In the genomic region with DNA sequence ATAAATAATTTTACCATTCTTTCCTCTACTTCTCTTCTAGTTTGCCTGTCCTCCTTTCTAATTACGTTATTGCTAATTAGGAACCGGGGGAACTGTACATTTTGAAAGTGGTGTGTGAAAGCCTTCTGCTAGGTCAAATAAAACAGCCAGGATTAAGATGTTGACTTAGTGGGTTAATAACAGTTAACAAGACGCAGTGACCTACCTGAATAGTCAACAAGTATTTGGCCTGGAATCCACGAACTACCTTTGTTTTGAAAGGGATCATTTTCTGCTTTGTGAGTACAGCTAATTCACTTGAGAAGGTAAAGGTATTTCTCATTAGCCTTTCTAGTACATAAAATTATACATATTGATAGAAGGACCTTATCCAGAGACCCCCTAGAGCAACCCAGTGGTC, we compare ENCODE assay signal across 17 cellular contexts.
A peak's percentile ranks its signal among the peaks of the same experiment; 100 is the strongest.
DNase-seq lines count a peak whose midpoint lies in the region; ATAC-seq and TF ChIP-seq lines count a peak whose summit lies in the region.
"Had no signal": no experiment of that assay in that cellular context is flagged by ENCODE, and none has a peak within 500 bp of the region (broad histone marks: within the 10 kb centered on the region; RNA-seq: fewer than 3 reads in every experiment).

No MANE protein-coding gene starts in this region.

- no peaks in the 10 kb centered on the region for H3K9me2 ChIP-seq in PC-3 (replicated peaks; ENCODE audit: low read length)

- H3K36me3 ChIP-seq in PC-3 (ENCODE audit: low read depth, low read length) (no peaks in the 10 kb centered on the region), stomach (no peaks in the 10 kb centered on the region)
- no peaks in the 10 kb centered on the region for H3K36me3 ChIP-seq in effector memory CD4-positive, alpha-beta T cell (ENCODE audit: control insufficient read depth, insufficient read depth, low read length)
- H3K36me3 ChIP-seq: SJCRH30 had no signal

- H3K4me1 ChIP-seq in PC-3 (ENCODE audit: insufficient read depth, low read length): no peaks in the 10 kb centered on the region
- peaks cover 0 to 28% (median 17%) of the 10 kb centered on the region in 4 donors for H3K4me1 ChIP-seq in stomach
- H3K4me1 ChIP-seq in effector memory CD4-positive, alpha-beta T cell (ENCODE audit: control insufficient read depth, insufficient read depth, low read length, poor library complexity, severe bottlenecking): no peaks in the 10 kb centered on the region

- no peaks in the 10 kb centered on the region for H3F3A ChIP-seq in PC-3 (ENCODE audit: low read length, unreplicated experiment)

- BruUV-seq in PC-3 (replicated peaks; lab: Mats Ljungman, UMichigan): no TSS peak

- TF ChIP-seq POLR2A in stomach (IDR thresholded peaks at IDR 0.05): no peak

- no peak overlapping the region for H3K4me2 ChIP-seq in PC-3 (ENCODE audit: low read length)

- H3K4me3 ChIP-seq in PC-3 (ENCODE audit: low read length) (no peak overlapping the region), stomach (no peak overlapping the region)
- H3K4me3 ChIP-seq in effector memory CD4-positive, alpha-beta T cell (ENCODE audit: insufficient read depth, low read depth, low read length, poor library complexity, severe bottlenecking): no peak overlapping the region
- H3K4me3 ChIP-seq: SJCRH30 had no signal

- H3K27me3 ChIP-seq in PC-3 (ENCODE audit: low read length) (no peaks in the 10 kb centered on the region), stomach (no peaks in the 10 kb centered on the region)
- H3K27me3 ChIP-seq in effector memory CD4-positive, alpha-beta T cell (replicated peaks; ENCODE audit: control insufficient read depth, insufficient read depth, low read length, poor library complexity, severe bottlenecking): no peaks in the 10 kb centered on the region
- H3K27me3 ChIP-seq: SJCRH30 had no signal

- DNase-seq in HT-29 (ENCODE audit: low spot score): peak; percentile 9
- peak; percentile 69 for DNase-seq in NCI-H1092 treated with DMSO at 0.1 percent for 48 hours (lab: John Stamatoyannopoulos, UW)
- DNase-seq in PC-3: no peak
- no peak for DNase-seq in stomach
- DNase-seq in effector memory CD4-positive, alpha-beta T cell: no peak
- no peak for DNase-seq in NCI-H2196 treated with DMSO at 0.1 percent for 48 hours (lab: John Stamatoyannopoulos, UW; ENCODE audit: unreplicated experiment)
- DNase-seq in H4 (ENCODE audit: low spot score): no peak
- DNase-seq: CD8-positive, alpha-beta T cell; NCI-H187; NCI-H2081 treated with DMSO at 0.1 percent for 48 hours; NCI-H446 treated with DMSO at 0.1 percent for 48 hours; NCI-H526; SJCRH30; T-helper 17 cell had no signal

- no peaks in the 10 kb centered on the region for H3K79me2 ChIP-seq in PC-3 (ENCODE audit: low read length)

- no peaks in the 10 kb centered on the region for H4K20me1 ChIP-seq in PC-3 (ENCODE audit: low read length)

- WGBS in stomach, 5 donors: 29 to 67% (median 40%) methylated on average over 4 of the region's 4 CpGs

- intact Hi-C loops in PC-3 (cut with micrococcal nuclease) (no loop called here), stomach (cut with DNase I; ENCODE audit: low total_unique reads) (no loop called here)

- no peak overlapping the region for H3K9ac ChIP-seq in PC-3 (ENCODE audit: low read length)

- no peaks in the 10 kb centered on the region for H3K9me3 ChIP-seq in PC-3 (ENCODE audit: low read length)
- no peaks in the 10 kb centered on the region for H3K9me3 ChIP-seq in stomach
- H3K9me3 ChIP-seq in effector memory CD4-positive, alpha-beta T cell (ENCODE audit: control insufficient read depth, low read length): no peaks in the 10 kb centered on the region
- H3K9me3 ChIP-seq: SJCRH30 had no signal

- H2AFZ ChIP-seq in PC-3 (ENCODE audit: low read length): no peak overlapping the region

- TF ChIP-seq EP300 in stomach (IDR thresholded peaks at IDR 0.05): no peak

- no peak for TF ChIP-seq CTCF in PC-3 (conservative IDR thresholded peaks at IDR 0.05; ENCODE audit: low read depth, low read length)
- TF ChIP-seq CTCF in stomach (IDR thresholded peaks at IDR 0.05): no peak

- POLR2A ChIA-PET in PC-3 (lab: Charles Lee; ENCODE audit: unreplicated experiment): no interaction called here

- ATAC-seq in PC-3: peak; percentile 53
- ATAC-seq: CD8-positive, alpha-beta T cell; SK-N-SH treated with all-trans-retinoic acid at 6 μM for 48 hours; T-helper 17 cell had no signal

- no peak overlapping the region for H3K27ac ChIP-seq in PC-3 (ENCODE audit: low read length)
- H3K27ac ChIP-seq in stomach: peak overlapping the region in 4 of 5 donors; percentile 8 to 65 (median 62)
- no peak overlapping the region for H3K27ac ChIP-seq in effector memory CD4-positive, alpha-beta T cell (ENCODE audit: insufficient read depth, low read length, poor library complexity, severe bottlenecking)
- H3K27ac ChIP-seq: C4-2B, HL-60, SJCRH30 had no signal

- CTCF ChIA-PET in PC-3 (lab: Charles Lee): no interaction called here

Comparison
In these comparisons a context has a peak if more than half of its experiments do, and no peak if none do; other contexts are left out.
1. DNase-seq: peak in HT-29 (single experiment) and NCI-H1092 treated with DMSO at 0.1 percent for 48 hours (single experiment); none in PC-3 (single experiment), stomach (single experiment), effector memory CD4-positive, alpha-beta T cell (0 of 3), NCI-H2196 treated with DMSO at 0.1 percent for 48 hours (single experiment) and H4 (single experiment).
2. H3K27ac ChIP-seq: peak in stomach (4 of 5); none in PC-3 (single experiment) and effector memory CD4-positive, alpha-beta T cell (single experiment).